Comparison of ENCODE assay signal across 19 cellular contexts in genomic region chr4:20265726-20266125, GRCh38. TPM values are rescaled to one million over a fixed set of nuclear protein-coding genes. Genes with fewer than 3 reads are reported as not detected.
"Had no signal": no experiment of that assay in that cellular context is flagged by ENCODE, and none has a peak within 500 bp of the region (broad histone marks: within the 10 kb centered on the region; RNA-seq: fewer than 3 reads in every experiment).

No MANE protein-coding gene starts in this region.

- H3K27ac Mint-ChIP-seq: activated naive CD8-positive, alpha-beta T cell treated with anti-CD3 and anti-CD28 coated beads, Interleukin-2, amount 10 ng/mL, durations not matched to agents 7 days and 5 days; activated T-helper 1 cell treated with anti-CD3 and anti-CD28 coated beads, Interleukin-12 subunit alpha, Interleukin-12 subunit beta, Interleukin-2, Interleukin-4 antibody, amounts not matched to agents 30 ng/mL and 10 ng/mL and 1 ng/mL, durations not matched to agents 14 hours and 24 hours and 36 hours; immature natural killer cell; naive thymus-derived CD8-positive, alpha-beta T cell had no signal

- DNase-seq: activated CD4-positive, alpha-beta T cell treated with anti-CD3 and anti-CD28 coated beads, Interleukin-2, amount 50 U/mL, for 4 hours; activated naive CD4-positive, alpha-beta T cell; activated naive CD8-positive, alpha-beta T cell treated with anti-CD3 and anti-CD28 coated beads, Interleukin-2, amount 10 ng/mL, durations not matched to agents 7 days and 5 days; amygdala; cerebellar nuclear complex; cortex of kidney; immature natural killer cell; mesendoderm; naive thymus-derived CD8-positive, alpha-beta T cell; stimulated activated CD8-positive, alpha-beta memory T cell treated with anti-CD3 and anti-CD28 coated beads, Interleukin-4, amount 100 ng/mL, for 48 hours; stimulated activated naive CD4-positive, alpha-beta T cell; transverse colon; WERI-Rb-1 had no signal

- H3K9me3 ChIP-seq: transverse colon, vagina had no signal

- H3K27me3 ChIP-seq: transverse colon, vagina had no signal

- H3K79me2 ChIP-seq: parathyroid adenoma had no signal

- H3K27ac ChIP-seq: parathyroid adenoma, WERI-Rb-1 had no signal

- H3K27me3 Mint-ChIP-seq: activated naive CD8-positive, alpha-beta T cell treated with anti-CD3 and anti-CD28 coated beads, Interleukin-2, amount 10 ng/mL, durations not matched to agents 7 days and 5 days had no signal

- H3K4me1 ChIP-seq: parathyroid adenoma, transverse colon, vagina had no signal

- H3K36me3 Mint-ChIP-seq: activated naive CD8-positive, alpha-beta T cell treated with anti-CD3 and anti-CD28 coated beads, Interleukin-2, amount 10 ng/mL, durations not matched to agents 7 days and 5 days; immature natural killer cell; naive thymus-derived CD8-positive, alpha-beta T cell had no signal

- H3K4me1 Mint-ChIP-seq: activated naive CD8-positive, alpha-beta T cell treated with anti-CD3 and anti-CD28 coated beads, Interleukin-2, amount 10 ng/mL, durations not matched to agents 7 days and 5 days; immature natural killer cell; naive thymus-derived CD8-positive, alpha-beta T cell had no signal

- H3K4me3 ChIP-seq: transverse colon, vagina had no signal

- H3K9me3 Mint-ChIP-seq: activated naive CD8-positive, alpha-beta T cell treated with anti-CD3 and anti-CD28 coated beads, Interleukin-2, amount 10 ng/mL, durations not matched to agents 7 days and 5 days; activated T-helper 1 cell treated with anti-CD3 and anti-CD28 coated beads, Interleukin-12 subunit alpha, Interleukin-12 subunit beta, Interleukin-2, Interleukin-4 antibody, amounts not matched to agents 30 ng/mL and 10 ng/mL and 1 ng/mL, durations not matched to agents 14 hours and 24 hours and 36 hours; brain had no signal

- H3K4me3 Mint-ChIP-seq: activated naive CD8-positive, alpha-beta T cell treated with anti-CD3 and anti-CD28 coated beads, Interleukin-2, amount 10 ng/mL, durations not matched to agents 7 days and 5 days; activated T-helper 1 cell treated with anti-CD3 and anti-CD28 coated beads, Interleukin-12 subunit alpha, Interleukin-12 subunit beta, Interleukin-2, Interleukin-4 antibody, amounts not matched to agents 30 ng/mL and 10 ng/mL and 1 ng/mL, durations not matched to agents 14 hours and 24 hours and 36 hours; immature natural killer cell; naive thymus-derived CD8-positive, alpha-beta T cell had no signal

- H3K36me3 ChIP-seq: transverse colon, vagina, WERI-Rb-1 had no signal

- H3K9ac ChIP-seq: parathyroid adenoma had no signal

- H2AFZ ChIP-seq: parathyroid adenoma had no signal

RNA-seq across cellular contexts. Expression of gene SLIT2, which starts 14.0 kb away (rescaled TPM):
- total RNA-seq: activated CD8-positive, alpha-beta memory T cell treated with anti-CD3 and anti-CD28 coated beads for 36 hours; activated naive CD8-positive, alpha-beta T cell treated with anti-CD3 and anti-CD28 coated beads, Interleukin-2, amount 10 ng/mL, durations not matched to agents 7 days and 5 days; naive thymus-derived CD8-positive, alpha-beta T cell; T-helper 2 cell treated with Interferon-gamma antibody and Interleukin-4, amounts not matched to agents 100 ng/mL and 5 ng/mL, for 36 hours had no signal
- polyA plus RNA-seq: immature natural killer cell; naive thymus-derived CD8-positive, alpha-beta T cell had no signal
